Comparison of ENCODE assay signal across 1 cellular context in the genomic region with DNA sequence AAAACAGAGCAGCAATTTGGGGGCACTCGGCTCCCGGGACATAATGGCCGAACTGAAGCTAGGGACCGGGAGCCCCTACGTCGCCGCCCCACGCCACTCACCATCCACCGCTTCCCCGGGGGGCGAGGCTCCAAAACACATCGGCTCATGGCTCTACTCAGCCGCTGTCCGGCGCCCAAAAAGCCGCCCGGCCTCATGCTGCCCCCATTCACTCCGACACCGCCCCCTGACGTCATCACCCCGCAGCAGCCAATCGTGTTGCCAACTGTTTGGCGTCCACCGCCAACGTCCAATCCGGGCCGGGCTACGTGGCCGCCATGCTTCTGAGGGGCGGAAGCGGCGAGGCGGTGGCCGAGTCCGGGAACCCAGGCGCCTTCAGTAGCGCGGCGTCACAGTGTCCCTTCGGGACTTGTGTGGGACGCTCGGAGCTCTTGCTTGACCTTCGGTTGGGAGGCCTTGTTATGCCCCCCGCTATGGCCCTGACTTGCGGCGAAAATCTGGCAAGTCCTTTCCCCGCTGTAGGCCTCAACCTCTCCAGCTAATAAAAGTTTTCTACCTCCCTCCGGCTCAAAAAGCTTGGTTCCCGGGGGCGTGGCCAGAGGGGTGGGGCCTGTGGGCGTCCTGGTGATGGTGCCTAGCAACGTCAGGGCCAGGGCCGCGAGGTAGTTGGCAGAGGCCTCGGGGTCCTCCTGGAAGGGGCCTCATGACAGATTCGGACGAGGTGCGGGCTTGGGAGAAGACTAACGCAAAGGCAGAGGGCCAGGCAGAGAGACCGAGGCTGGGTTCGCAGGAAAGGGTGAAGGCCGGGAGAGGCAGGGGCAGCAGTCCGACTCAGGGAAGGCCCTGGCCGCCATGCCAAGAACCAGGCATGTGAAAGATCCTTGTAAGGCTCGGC.
TF ChIP-seq lines count a peak whose summit lies in the region.

TSS of gene PTRH1 (minus strand) at position 221 of the 895 bp plus-strand sequence. CDS start at position 197, 24 bp downstream.
A gene with protein sequence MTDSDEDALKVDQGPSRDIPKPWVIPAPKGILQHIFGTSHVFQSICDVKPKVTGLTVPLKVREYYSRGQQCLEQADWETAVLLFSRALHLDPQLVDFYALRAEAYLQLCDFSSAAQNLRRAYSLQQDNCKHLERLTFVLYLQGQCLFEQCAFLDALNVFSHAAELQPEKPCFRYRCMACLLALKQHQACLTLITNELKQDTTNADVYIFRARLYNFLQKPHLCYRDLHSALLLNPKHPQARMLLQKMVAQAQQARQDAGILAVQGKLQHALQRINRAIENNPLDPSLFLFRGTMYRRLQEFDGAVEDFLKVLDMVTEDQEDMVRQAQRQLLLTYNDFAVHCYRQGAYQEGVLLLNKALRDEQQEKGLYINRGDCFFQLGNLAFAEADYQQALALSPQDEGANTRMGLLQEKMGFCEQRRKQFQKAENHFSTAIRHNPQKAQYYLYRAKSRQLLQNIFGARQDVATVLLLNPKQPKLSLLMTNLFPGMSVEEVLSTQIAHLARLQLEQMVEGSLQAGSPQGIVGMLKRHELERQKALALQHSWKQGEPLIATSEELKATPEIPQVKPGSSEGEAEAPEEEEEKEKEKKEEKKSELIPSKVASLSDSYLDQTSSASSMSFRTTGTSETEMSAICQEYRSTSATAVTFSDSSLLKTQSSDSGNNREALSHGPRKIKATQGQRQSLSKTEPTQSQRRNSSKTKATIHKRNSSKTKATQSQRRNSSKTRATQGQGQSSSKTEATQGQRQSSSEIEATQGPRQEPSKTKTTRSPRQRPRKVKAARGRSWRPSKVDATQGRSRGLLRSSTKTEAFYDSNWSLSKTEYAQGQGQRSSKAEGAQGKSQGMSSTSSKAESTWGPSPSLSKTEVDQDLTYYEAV (plus strand): TSS at position 637 of the 895 bp plus-strand sequence. CDS start 67 bp downstream, at position 704.

TF ChIP-seq in HepG2, 621 proteins besides CTCF, POLR2A, EP300 and RAD21 (continued from another document and continues in another):
- TF ChIP-seq ZNF512 (CRISPR knock-in tag; IDR thresholded peaks at IDR 0.05) (no peak), LCORL (IDR thresholded peaks at IDR 0.05) (no peak), LCORL (CRISPR knock-in tag; IDR thresholded peaks at IDR 0.05) (peak; percentile 78), BRCA1 (CRISPR knock-in tag; IDR thresholded peaks at IDR 0.05) (no peak), HOXA9 (CRISPR knock-in tag; IDR thresholded peaks at IDR 0.05; ENCODE audit: borderline replicate concordance) (no peak), ZNF7 (CRISPR knock-in tag; IDR thresholded peaks at IDR 0.05) (no peak), CENPX (CRISPR knock-in tag; IDR thresholded peaks at IDR 0.05) (no peak), ZNF414 (CRISPR knock-in tag; IDR thresholded peaks at IDR 0.05) (no peak), ZNF296 (CRISPR knock-in tag; conservative IDR thresholded peaks at IDR 0.05) (no peak), E2F1 (CRISPR knock-in tag; IDR thresholded peaks at IDR 0.05) (no peak), ZKSCAN1 (IDR thresholded peaks at IDR 0.05; ENCODE audit: low read length) (0 out of 2 replicates have a peak, but pooled peaks have one; percentile 5), NFE2L1 (CRISPR knock-in tag; IDR thresholded peaks at IDR 0.05; ENCODE audit: borderline replicate concordance) (no peak; the same call in 1 of the 2 replicates), ARNTL (CRISPR knock-in tag; IDR thresholded peaks at IDR 0.05) (no peak), ZNF552 (CRISPR knock-in tag; IDR thresholded peaks at IDR 0.05; ENCODE audit: borderline replicate concordance) (no peak), ZNF776 (CRISPR knock-in tag; IDR thresholded peaks at IDR 0.05) (peak; percentile 76; the same call in 1 of the 2 replicates), ZNF703 (CRISPR knock-in tag; IDR thresholded peaks at IDR 0.05; ENCODE audit: borderline replicate concordance) (no peak), ZNF549 (CRISPR knock-in tag; IDR thresholded peaks at IDR 0.05) (no peak), ZNF143 (CRISPR knock-in tag; IDR thresholded peaks at IDR 0.05) (peak; percentile 65), KDM2A (CRISPR knock-in tag; IDR thresholded peaks at IDR 0.05; ENCODE audit: borderline replicate concordance, low read depth) (peak; percentile 68; the same call in 1 of the 2 replicates), KLF11 (CRISPR knock-in tag; IDR thresholded peaks at IDR 0.05) (0 out of 2 replicates have a peak, but pooled peaks have one; percentile 23), NR2F6 (IDR thresholded peaks at IDR 0.05) (no peak), NR2F6 (CRISPR knock-in tag; IDR thresholded peaks at IDR 0.05) (no peak), TEAD2 (CRISPR knock-in tag; IDR thresholded peaks at IDR 0.05) (no peak), SCMH1 (CRISPR knock-in tag; IDR thresholded peaks at IDR 0.05; ENCODE audit: borderline replicate concordance) (no peak), PLRG1 (conservative IDR thresholded peaks at IDR 0.05) (no peak), KDM4B (CRISPR knock-in tag; IDR thresholded peaks at IDR 0.05) (no peak), ZFP36L1 (CRISPR knock-in tag; IDR thresholded peaks at IDR 0.05) (no peak), ZNF337 (CRISPR knock-in tag; IDR thresholded peaks at IDR 0.05; ENCODE audit: borderline replicate concordance, low read depth) (no peak), KDM3A (CRISPR knock-in tag; IDR thresholded peaks at IDR 0.05; ENCODE audit: low read depth) (0 out of 2 replicates have a peak, but pooled peaks have one; percentile 29), SMARCC2 (IDR thresholded peaks at IDR 0.05) (no peak), MAZ (IDR thresholded peaks at IDR 0.05; ENCODE audit: borderline replicate concordance, low read depth, low read length) (no peak), MAZ (CRISPR knock-in tag; IDR thresholded peaks at IDR 0.05; ENCODE audit: low read depth) (peak; percentile 69; the same call in 1 of the 2 replicates), CREM (IDR thresholded peaks at IDR 0.05) (peak; percentile 97), CREM (CRISPR knock-in tag; IDR thresholded peaks at IDR 0.05) (peak; percentile 56; the same call in 1 of the 2 replicates), CBX5 (CRISPR knock-in tag; IDR thresholded peaks at IDR 0.05; ENCODE audit: borderline replicate concordance) (no peak), GABPB1 (CRISPR knock-in tag; IDR thresholded peaks at IDR 0.05) (peak; percentile 94), RBM22 (optimal IDR thresholded peaks at IDR 0.05; ENCODE audit: low read length) (no peak), ZNF432 (CRISPR knock-in tag; IDR thresholded peaks at IDR 0.05; ENCODE audit: borderline replicate concordance) (no peak), IKZF4 (CRISPR knock-in tag; IDR thresholded peaks at IDR 0.05; ENCODE audit: borderline replicate concordance, low read depth, not compliant biosample characterization) (peak; percentile 62), YY1 (IDR thresholded peaks at IDR 0.05; ENCODE audit: insufficient read depth, insufficient replicate concordance, low read depth, low read length) (peak; percentile 100), ZKSCAN5 (CRISPR knock-in tag; IDR thresholded peaks at IDR 0.05) (no peak)
- TF ChIP-seq, protein P1, sequence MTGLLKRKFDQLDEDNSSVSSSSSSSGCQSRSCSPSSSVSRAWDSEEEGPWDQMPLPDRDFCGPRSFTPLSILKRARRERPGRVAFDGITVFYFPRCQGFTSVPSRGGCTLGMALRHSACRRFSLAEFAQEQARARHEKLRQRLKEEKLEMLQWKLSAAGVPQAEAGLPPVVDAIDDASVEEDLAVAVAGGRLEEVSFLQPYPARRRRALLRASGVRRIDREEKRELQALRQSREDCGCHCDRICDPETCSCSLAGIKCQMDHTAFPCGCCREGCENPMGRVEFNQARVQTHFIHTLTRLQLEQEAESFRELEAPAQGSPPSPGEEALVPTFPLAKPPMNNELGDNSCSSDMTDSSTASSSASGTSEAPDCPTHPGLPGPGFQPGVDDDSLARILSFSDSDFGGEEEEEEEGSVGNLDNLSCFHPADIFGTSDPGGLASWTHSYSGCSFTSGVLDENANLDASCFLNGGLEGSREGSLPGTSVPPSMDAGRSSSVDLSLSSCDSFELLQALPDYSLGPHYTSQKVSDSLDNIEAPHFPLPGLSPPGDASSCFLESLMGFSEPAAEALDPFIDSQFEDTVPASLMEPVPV (CRISPR knock-in tag; IDR thresholded peaks at IDR 0.05) = no peak
- TF ChIP-seq, protein P2, sequence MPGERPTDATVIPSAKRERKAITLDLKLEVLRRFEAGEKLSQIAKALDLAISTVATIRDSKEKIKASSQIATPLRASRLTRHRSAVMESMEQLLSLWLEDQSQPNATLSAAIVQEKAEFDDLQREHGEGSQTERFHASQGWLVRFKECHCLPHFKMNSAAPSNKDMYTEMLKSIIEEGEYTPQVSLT (CRISPR knock-in tag; IDR thresholded peaks at IDR 0.05; ENCODE audit: borderline replicate concordance, low read depth) = no peak
- TF ChIP-seq, protein P3, sequence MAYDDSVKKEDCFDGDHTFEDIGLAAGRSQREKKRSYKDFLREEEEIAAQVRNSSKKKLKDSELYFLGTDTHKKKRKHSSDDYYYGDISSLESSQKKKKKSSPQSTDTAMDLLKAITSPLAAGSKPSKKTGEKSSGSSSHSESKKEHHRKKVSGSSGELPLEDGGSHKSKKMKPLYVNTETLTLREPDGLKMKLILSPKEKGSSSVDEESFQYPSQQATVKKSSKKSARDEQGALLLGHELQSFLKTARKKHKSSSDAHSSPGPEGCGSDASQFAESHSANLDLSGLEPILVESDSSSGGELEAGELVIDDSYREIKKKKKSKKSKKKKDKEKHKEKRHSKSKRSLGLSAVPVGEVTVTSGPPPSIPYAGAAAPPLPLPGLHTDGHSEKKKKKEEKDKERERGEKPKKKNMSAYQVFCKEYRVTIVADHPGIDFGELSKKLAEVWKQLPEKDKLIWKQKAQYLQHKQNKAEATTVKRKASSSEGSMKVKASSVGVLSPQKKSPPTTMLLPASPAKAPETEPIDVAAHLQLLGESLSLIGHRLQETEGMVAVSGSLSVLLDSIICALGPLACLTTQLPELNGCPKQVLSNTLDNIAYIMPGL (CRISPR knock-in tag; IDR thresholded peaks at IDR 0.05; ENCODE audit: borderline replicate concordance in 1 of 2, low read depth in 1 of 2) = peak; percentile 21 to 22; a peak in 2 of 4 replicates
- TF ChIP-seq, protein P4, sequence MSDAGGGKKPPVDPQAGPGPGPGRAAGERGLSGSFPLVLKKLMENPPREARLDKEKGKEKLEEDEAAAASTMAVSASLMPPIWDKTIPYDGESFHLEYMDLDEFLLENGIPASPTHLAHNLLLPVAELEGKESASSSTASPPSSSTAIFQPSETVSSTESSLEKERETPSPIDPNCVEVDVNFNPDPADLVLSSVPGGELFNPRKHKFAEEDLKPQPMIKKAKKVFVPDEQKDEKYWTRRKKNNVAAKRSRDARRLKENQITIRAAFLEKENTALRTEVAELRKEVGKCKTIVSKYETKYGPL (CRISPR knock-in tag; IDR thresholded peaks at IDR 0.05) = no peak
- TF ChIP-seq, protein P5, sequence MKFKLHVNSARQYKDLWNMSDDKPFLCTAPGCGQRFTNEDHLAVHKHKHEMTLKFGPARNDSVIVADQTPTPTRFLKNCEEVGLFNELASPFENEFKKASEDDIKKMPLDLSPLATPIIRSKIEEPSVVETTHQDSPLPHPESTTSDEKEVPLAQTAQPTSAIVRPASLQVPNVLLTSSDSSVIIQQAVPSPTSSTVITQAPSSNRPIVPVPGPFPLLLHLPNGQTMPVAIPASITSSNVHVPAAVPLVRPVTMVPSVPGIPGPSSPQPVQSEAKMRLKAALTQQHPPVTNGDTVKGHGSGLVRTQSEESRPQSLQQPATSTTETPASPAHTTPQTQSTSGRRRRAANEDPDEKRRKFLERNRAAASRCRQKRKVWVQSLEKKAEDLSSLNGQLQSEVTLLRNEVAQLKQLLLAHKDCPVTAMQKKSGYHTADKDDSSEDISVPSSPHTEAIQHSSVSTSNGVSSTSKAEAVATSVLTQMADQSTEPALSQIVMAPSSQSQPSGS (CRISPR knock-in tag; IDR thresholded peaks at IDR 0.05) = peak; percentile 83
- TF ChIP-seq, protein P6, sequence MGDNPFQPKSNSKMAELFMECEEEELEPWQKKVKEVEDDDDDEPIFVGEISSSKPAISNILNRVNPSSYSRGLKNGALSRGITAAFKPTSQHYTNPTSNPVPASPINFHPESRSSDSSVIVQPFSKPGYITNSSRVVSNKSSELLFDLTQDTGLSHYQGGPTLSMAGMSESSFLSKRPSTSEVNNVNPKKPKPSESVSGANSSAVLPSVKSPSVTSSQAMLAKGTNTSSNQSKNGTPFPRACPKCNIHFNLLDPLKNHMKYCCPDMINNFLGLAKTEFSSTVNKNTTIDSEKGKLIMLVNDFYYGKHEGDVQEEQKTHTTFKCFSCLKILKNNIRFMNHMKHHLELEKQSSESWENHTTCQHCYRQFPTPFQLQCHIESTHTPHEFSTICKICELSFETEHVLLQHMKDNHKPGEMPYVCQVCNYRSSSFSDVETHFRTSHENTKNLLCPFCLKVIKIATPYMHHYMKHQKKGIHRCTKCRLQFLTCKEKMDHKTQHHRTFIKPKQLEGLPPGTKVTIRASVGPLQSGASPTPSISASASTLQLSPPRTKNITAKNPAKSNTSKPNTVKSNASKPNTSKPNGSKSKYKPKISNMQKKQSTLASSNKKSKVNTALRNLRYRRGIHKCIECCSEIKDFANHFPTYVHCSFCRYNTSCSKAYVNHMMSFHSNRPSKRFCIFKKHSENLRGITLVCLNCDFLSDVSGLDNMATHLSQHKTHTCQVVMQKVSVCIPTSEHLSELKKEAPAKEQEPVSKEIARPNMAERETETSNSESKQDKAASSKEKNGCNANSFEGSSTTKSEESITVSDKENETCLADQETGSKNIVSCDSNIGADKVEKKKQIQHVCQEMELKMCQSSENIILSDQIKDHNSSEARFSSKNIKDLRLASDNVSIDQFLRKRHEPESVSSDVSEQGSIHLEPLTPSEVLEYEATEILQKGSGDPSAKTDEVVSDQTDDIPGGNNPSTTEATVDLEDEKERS (CRISPR knock-in tag; IDR thresholded peaks at IDR 0.05) = peak; percentile 6; the same call in 1 of the 2 replicates
